Comparison of ENCODE assay signal across 1 cellular context in genomic region chr20:50172347-50173013, GRCh38.
TF ChIP-seq lines count a peak whose summit lies in the region.

No MANE protein-coding gene starts in this region.

TF ChIP-seq in HEK293, 187 proteins besides CTCF, POLR2A, EP300 and RAD21 (continued from another document):
- TF ChIP-seq ZBTB10 (tag by site-specific recombination; IDR thresholded peaks at IDR 0.05) = peak; percentile 79
- TF ChIP-seq SP2 (tag by site-specific recombination; IDR thresholded peaks at IDR 0.05) = peak; percentile 90
- TF ChIP-seq ZBTB1 (tag by site-specific recombination; IDR thresholded peaks at IDR 0.05) = no peak
- TF ChIP-seq ZNF366 (tag by site-specific recombination; conservative IDR thresholded peaks at IDR 0.05) = 0 out of 2 replicates have a peak, but pooled peaks have one; percentile 26
- no peak for TF ChIP-seq ELK4 (IDR thresholded peaks at IDR 0.05; ENCODE audit: borderline replicate concordance, low read depth, low read length)
- peak; percentile 41; the same call in 1 of the 2 replicates for TF ChIP-seq ZFP37 (tag by site-specific recombination; IDR thresholded peaks at IDR 0.05)
- TF ChIP-seq ZNF341 (tag by site-specific recombination; IDR thresholded peaks at IDR 0.05; ENCODE audit: low read depth) = peak; percentile 62
- peak; percentile 93 for TF ChIP-seq ZNF561 (tag by site-specific recombination; IDR thresholded peaks at IDR 0.05; ENCODE audit: borderline replicate concordance)
- TF ChIP-seq INSM2 (tag by site-specific recombination; IDR thresholded peaks at IDR 0.05) = peak; percentile 12; the same call in 1 of the 2 replicates
- TF ChIP-seq ZNF175 (tag by site-specific recombination; IDR thresholded peaks at IDR 0.05) = no peak
- TF ChIP-seq ZBTB17 (tag by site-specific recombination; IDR thresholded peaks at IDR 0.05) = peak; percentile 60; the same call in 1 of the 2 replicates
- peak; percentile 78 for TF ChIP-seq ZBTB8A (tag by site-specific recombination; IDR thresholded peaks at IDR 0.05)
- peak; percentile 87 for TF ChIP-seq GLIS1 (tag by site-specific recombination; IDR thresholded peaks at IDR 0.05)
- peak; percentile 79 for TF ChIP-seq ZNF335 (tag by site-specific recombination; conservative IDR thresholded peaks at IDR 0.05)
- TF ChIP-seq ZNF26 (tag by site-specific recombination; IDR thresholded peaks at IDR 0.05) = no peak
- peak; percentile 35; the same call in 1 of the 2 replicates for TF ChIP-seq SP7 (tag by site-specific recombination; IDR thresholded peaks at IDR 0.05)
- 0 out of 2 replicates have a peak, but pooled peaks have one; percentile 11 for TF ChIP-seq ZNF10 (tag by site-specific recombination; IDR thresholded peaks at IDR 0.05)
- 0 out of 2 replicates have a peak, but pooled peaks have one; percentile 29 for TF ChIP-seq ZEB2 (tag by site-specific recombination; IDR thresholded peaks at IDR 0.05)
- peak; percentile 38; the same call in 1 of the 2 replicates for TF ChIP-seq ZBTB21 (tag by site-specific recombination; IDR thresholded peaks at IDR 0.05)
- TF ChIP-seq EGR2 (tag by site-specific recombination; IDR thresholded peaks at IDR 0.05; ENCODE audit: low read depth) = peak; percentile 48; the same call in 1 of the 2 replicates
- peak; percentile 85 for TF ChIP-seq HIC1 (tag by site-specific recombination; IDR thresholded peaks at IDR 0.05)
TF ChIP-seq in HEK293: peak in this region for 36.
